ENCODE assay signal across 20 cellular contexts in the genomic region with DNA sequence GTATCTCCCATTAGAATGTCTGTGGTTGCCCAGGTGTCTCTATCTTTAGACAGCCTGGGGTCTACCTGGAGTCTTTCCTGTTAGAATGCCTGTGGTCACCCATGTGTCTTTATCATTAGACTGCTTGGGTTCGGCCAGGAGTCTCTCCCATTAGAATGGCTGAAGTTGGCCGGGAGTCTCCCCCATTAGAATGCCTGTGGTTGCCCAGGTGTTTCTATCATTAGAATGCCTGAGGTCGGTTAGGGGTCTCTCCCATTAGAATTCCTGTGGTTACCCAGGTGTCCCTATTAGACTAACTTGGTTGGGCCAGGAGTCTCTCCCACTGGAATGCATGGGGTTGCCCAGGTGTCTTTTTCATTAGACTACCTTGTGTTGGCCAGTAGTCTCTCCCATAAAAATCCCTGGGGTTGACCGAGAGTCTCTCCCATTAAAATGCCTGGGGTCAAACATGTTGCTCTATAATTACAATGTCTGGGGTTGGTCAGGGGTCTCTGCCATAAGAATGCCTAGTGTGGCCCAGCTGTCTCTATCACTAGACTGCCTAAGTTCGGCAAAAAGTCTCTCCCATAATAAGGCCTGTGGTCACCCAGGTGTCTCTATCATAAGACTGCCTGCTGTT.
DNase-seq lines count a peak whose midpoint lies in the region; ATAC-seq, FAIRE-seq and TF ChIP-seq lines count a peak whose summit lies in the region.
"Had no signal": no experiment of that assay in that cellular context is flagged by ENCODE, and none has a peak within 500 bp of the region (broad histone marks: within the 10 kb centered on the region; RNA-seq: fewer than 3 reads in every experiment).

No MANE protein-coding gene starts in this region.

- ATAC-seq in sciatic nerve (no peak), HG02981 (IDR thresholded peaks at IDR 0.05; ENCODE audit: unreplicated experiment) (no peak)
- ATAC-seq: A549 had no signal

- TF ChIP-seq CTCF in coronary artery (IDR thresholded peaks at IDR 0.05) = no peak

- no peak overlapping the region for H3K4me3 ChIP-seq in coronary artery
- H3K4me3 ChIP-seq: A549, HAP-1 had no signal

- intact Hi-C loops in sciatic nerve (cut with DNase I) = no loop called here

- H3K27ac ChIP-seq in coronary artery = no peak overlapping the region
- H3K27ac ChIP-seq: A549, C4-2B, HL-60 had no signal

- no peak for TF ChIP-seq POLR2A in GM12892 (IDR thresholded peaks at IDR 0.05; ENCODE audit: low read depth, low read length)

- DNase-seq in coronary artery (ENCODE audit: low spot score) (peak; percentile 21), islet precursor cell (peak; percentile 32), sciatic nerve (ENCODE audit: low spot score) (peak; percentile 13), COLO668 (lab: John Stamatoyannopoulos, UW; ENCODE audit: unreplicated experiment) (no peak), GM12892 (ENCODE audit: insufficient read length) (no peak)
- DNase-seq: BE2C; CD4-positive, alpha-beta memory T cell; COR-L47; DMS153; DMS79 treated with DMSO at 0.1 percent for 48 hours; EL had no signal

- FAIRE-seq in GM12892 (lab: Jason Lieb, UNC) = no peak
- FAIRE-seq: A549, D721Med, G401.6, GM19239, H1 had no signal

Comparison
In these comparisons a context has a peak if more than half of its experiments do, and no peak if none do; other contexts are left out.
1. DNase-seq: peak in coronary artery (single experiment), islet precursor cell (single experiment) and sciatic nerve (single experiment); none in COLO668 (single experiment) and GM12892 (single experiment).